ENCODE assay signal across 1 cellular context in genomic region chr10:114336823-114337509, GRCh38.
TF ChIP-seq lines count a peak whose summit lies in the region.

No MANE protein-coding gene starts in this region.

TF ChIP-seq in HEK293, 187 proteins besides CTCF, POLR2A, EP300 and RAD21 (continued from another document):
- TF ChIP-seq PRDM10 (tag by site-specific recombination; IDR thresholded peaks at IDR 0.05): peak; percentile 78
- TF ChIP-seq SCRT2 (tag by site-specific recombination; IDR thresholded peaks at IDR 0.05): peak; percentile 67
- 0 out of 2 replicates have a peak, but pooled peaks have one; percentile 19 for TF ChIP-seq ZFP69B (tag by site-specific recombination; IDR thresholded peaks at IDR 0.05)
- TF ChIP-seq ZNF274 (IDR thresholded peaks at IDR 0.05; ENCODE audit: low read length): no peak
- TF ChIP-seq ZNF274 (tag by site-specific recombination; IDR thresholded peaks at IDR 0.05; ENCODE audit: borderline replicate concordance): no peak
- TF ChIP-seq ZNF184 (tag by site-specific recombination; IDR thresholded peaks at IDR 0.05): no peak
- TF ChIP-seq ZNF10 (tag by site-specific recombination; IDR thresholded peaks at IDR 0.05): no peak
- no peak for TF ChIP-seq ZNF776 (tag by site-specific recombination; IDR thresholded peaks at IDR 0.05; ENCODE audit: borderline replicate concordance)
